Comparison of ENCODE assay signal across 1 cellular context in genomic region chr20:39291301-39291700, GRCh38.
TF ChIP-seq lines count a peak whose summit lies in the region.

No MANE protein-coding gene starts in this region.

TF ChIP-seq in GM23338, 12 proteins besides CTCF, POLR2A, EP300 and RAD21 (continued from another document):
- TF ChIP-seq, protein P1, sequence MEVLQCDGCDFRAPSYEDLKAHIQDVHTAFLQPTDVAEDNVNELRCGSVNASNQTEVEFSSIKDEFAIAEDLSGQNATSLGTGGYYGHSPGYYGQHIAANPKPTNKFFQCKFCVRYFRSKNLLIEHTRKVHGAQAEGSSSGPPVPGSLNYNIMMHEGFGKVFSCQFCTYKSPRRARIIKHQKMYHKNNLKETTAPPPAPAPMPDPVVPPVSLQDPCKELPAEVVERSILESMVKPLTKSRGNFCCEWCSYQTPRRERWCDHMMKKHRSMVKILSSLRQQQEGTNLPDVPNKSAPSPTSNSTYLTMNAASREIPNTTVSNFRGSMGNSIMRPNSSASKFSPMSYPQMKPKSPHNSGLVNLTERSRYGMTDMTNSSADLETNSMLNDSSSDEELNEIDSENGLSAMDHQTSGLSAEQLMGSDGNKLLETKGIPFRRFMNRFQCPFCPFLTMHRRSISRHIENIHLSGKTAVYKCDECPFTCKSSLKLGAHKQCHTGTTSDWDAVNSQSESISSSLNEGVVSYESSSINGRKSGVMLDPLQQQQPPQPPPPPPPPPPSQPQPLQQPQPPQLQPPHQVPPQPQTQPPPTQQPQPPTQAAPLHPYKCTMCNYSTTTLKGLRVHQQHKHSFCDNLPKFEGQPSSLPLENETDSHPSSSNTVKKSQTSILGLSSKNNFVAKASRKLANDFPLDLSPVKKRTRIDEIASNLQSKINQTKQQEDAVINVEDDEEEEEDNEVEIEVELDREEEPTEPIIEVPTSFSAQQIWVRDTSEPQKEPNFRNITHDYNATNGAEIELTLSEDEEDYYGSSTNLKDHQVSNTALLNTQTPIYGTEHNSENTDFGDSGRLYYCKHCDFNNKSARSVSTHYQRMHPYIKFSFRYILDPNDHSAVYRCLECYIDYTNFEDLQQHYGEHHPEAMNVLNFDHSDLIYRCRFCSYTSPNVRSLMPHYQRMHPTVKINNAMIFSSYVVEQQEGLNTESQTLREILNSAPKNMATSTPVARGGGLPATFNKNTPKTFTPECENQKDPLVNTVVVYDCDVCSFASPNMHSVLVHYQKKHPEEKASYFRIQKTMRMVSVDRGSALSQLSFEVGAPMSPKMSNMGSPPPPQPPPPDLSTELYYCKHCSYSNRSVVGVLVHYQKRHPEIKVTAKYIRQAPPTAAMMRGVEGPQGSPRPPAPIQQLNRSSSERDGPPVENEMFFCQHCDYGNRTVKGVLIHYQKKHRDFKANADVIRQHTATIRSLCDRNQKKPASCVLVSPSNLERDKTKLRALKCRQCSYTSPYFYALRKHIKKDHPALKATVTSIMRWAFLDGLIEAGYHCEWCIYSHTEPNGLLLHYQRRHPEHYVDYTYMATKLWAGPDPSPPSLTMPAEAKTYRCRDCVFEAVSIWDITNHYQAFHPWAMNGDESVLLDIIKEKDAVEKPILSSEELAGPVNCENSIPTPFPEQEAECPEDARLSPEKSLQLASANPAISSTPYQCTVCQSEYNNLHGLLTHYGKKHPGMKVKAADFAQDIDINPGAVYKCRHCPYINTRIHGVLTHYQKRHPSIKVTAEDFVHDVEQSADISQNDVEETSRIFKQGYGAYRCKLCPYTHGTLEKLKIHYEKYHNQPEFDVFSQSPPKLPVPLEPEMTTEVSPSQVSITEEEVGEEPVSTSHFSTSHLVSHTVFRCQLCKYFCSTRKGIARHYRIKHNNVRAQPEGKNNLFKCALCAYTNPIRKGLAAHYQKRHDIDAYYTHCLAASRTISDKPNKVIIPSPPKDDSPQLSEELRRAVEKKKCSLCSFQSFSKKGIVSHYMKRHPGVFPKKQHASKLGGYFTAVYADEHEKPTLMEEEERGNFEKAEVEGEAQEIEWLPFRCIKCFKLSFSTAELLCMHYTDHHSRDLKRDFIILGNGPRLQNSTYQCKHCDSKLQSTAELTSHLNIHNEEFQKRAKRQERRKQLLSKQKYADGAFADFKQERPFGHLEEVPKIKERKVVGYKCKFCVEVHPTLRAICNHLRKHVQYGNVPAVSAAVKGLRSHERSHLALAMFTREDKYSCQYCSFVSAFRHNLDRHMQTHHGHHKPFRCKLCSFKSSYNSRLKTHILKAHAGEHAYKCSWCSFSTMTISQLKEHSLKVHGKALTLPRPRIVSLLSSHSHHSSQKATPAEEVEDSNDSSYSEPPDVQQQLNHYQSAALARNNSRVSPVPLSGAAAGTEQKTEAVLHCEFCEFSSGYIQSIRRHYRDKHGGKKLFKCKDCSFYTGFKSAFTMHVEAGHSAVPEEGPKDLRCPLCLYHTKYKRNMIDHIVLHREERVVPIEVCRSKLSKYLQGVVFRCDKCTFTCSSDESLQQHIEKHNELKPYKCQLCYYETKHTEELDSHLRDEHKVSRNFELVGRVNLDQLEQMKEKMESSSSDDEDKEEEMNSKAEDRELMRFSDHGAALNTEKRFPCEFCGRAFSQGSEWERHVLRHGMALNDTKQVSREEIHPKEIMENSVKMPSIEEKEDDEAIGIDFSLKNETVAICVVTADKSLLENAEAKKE (CRISPR knock-in tag; IDR thresholded peaks at IDR 0.05), result no peak
- TF ChIP-seq ZNF114 (CRISPR knock-in tag; IDR thresholded peaks at IDR 0.05), result no peak
TF ChIP-seq in GM23338: peak in this region for 0.
